In genomic region chr17:17698869-17699351, GRCh38 we compare ENCODE assay signal across 9 cellular contexts. TPM values are rescaled to one million over a fixed set of nuclear protein-coding genes. Genes with fewer than 3 reads are reported as not detected.
DNase-seq lines count a peak whose midpoint lies in the region; ATAC-seq and TF ChIP-seq lines count a peak whose summit lies in the region.
"Had no signal": no experiment of that assay in that cellular context is flagged by ENCODE, and none has a peak within 500 bp of the region (broad histone marks: within the 10 kb centered on the region; RNA-seq: fewer than 3 reads in every experiment).

No MANE protein-coding gene starts in this region.

- H3K9ac ChIP-seq in mammary epithelial cell (ENCODE audit: insufficient read depth, low read length) (no peak overlapping the region), mesenchymal stem cell (ENCODE audit: low read length) (no peak overlapping the region)

- intact Hi-C loops in MCF 10A (cut with micrococcal nuclease) (no loop called here), mammary epithelial cell (cut with micrococcal nuclease) (no loop called here)

- peaks cover 35% of the 10 kb centered on the region for H3K4me1 Mint-ChIP-seq in MCF 10A (ENCODE audit: insufficient read depth, unreplicated experiment)
- peaks cover 30% of the 10 kb centered on the region for H3K4me1 Mint-ChIP-seq in activated T-cell treated with anti-CD3 and anti-CD28 coated beads, Interleukin-2, amount 50 U/mL, for 4 hours (ENCODE audit: low read depth)

- dilution Hi-C loops in mammary epithelial cell (cut with HindIII; ENCODE audit: low sequenced_read_pairs): no loop called here

- H3K79me2 ChIP-seq in mammary epithelial cell (ENCODE audit: insufficient read depth, low read length): peaks cover 93% of the 10 kb centered on the region

- peaks cover 16% of the 10 kb centered on the region for H3K36me3 Mint-ChIP-seq in MCF 10A (ENCODE audit: insufficient read depth, unreplicated experiment)
- H3K36me3 Mint-ChIP-seq in activated T-cell treated with anti-CD3 and anti-CD28 coated beads, Interleukin-2, amount 50 U/mL, for 4 hours (ENCODE audit: insufficient read depth): no peaks in the 10 kb centered on the region
- H3K36me3 Mint-ChIP-seq: natural killer cell treated with Interleukin-12 subunit alpha and Interleukin-12 subunit beta and Interleukin-15 and Interleukin-18, amount 100 ng/mL, for 72 hours had no signal

- DNase-seq in MCF 10A (ENCODE audit: unreplicated experiment): no peak
- no peak for DNase-seq in mammary epithelial cell
- peak; percentile 80 for DNase-seq in mesenchymal stem cell
- no peak for DNase-seq in tibial nerve (ENCODE audit: low spot score in 2 of 2)
- DNase-seq in NOMO-1 treated with DMSO at 0.1 percent for 48 hours (lab: John Stamatoyannopoulos, UW; ENCODE audit: unreplicated experiment): no peak
- DNase-seq in activated T-cell treated with anti-CD3 and anti-CD28 coated beads, Interleukin-2, amount 50 U/mL, for 4 hours: no peak

- H3K79me1 ChIP-seq in mesenchymal stem cell (replicated peaks; ENCODE audit: low read length, poor library complexity, severe bottlenecking): peaks cover 33% of the 10 kb centered on the region

- no peak for ATAC-seq in GM19035 (IDR thresholded peaks at IDR 0.05; ENCODE audit: unreplicated experiment)
- ATAC-seq in activated T-cell treated with anti-CD3 and anti-CD28 coated beads, Interleukin-2, amount 50 U/mL, for 4 hours: no peak
- ATAC-seq: natural killer cell treated with Interleukin-12 subunit alpha and Interleukin-12 subunit beta and Interleukin-15 and Interleukin-18, amount 100 ng/mL, for 72 hours had no signal

- H3K36me3 ChIP-seq in mammary epithelial cell (ENCODE audit: insufficient read depth, low read length) (no peaks in the 10 kb centered on the region), mesenchymal stem cell (ENCODE audit: control insufficient read depth in 1 of 2, insufficient read depth in 2 of 2, low read depth in 1 of 2, low read length in 2 of 2) (peaks cover 0 to 6% of the 10 kb centered on the region in 2 experiments), tibial nerve (no peaks in the 10 kb centered on the region)

- peak overlapping the region; percentile 39 for H2BK5ac ChIP-seq in mesenchymal stem cell (ENCODE audit: low read depth, low read length, poor library complexity, severe bottlenecking)

- no peaks in the 10 kb centered on the region for H4K20me1 ChIP-seq in mammary epithelial cell (ENCODE audit: insufficient read depth, low read length)

- 60% methylated on average over 6 of the region's 8 CpGs for WGBS in mammary epithelial cell (ENCODE audit: low coverage, missing lambda C conversion rate)
- 24% methylated on average over 8 of the region's 8 CpGs for WGBS in mesenchymal stem cell
- WGBS in tibial nerve, 2 donors: 45% methylated on average over 8 of the region's 8 CpGs

- peak overlapping the region; percentile 61 to 85 for H2BK12ac ChIP-seq in mesenchymal stem cell (ENCODE audit: low read length in 2 of 2)

- H3K18ac ChIP-seq in mesenchymal stem cell (ENCODE audit: low read depth in 1 of 2, low read length in 2 of 2): peak overlapping the region; percentile 69 to 81

- H3K14ac ChIP-seq in mesenchymal stem cell (ENCODE audit: low read length in 2 of 2): peak overlapping the region in 1 of 2 experiments; percentile 20

- H3K9me3 ChIP-seq in mammary epithelial cell (replicated peaks; ENCODE audit: insufficient read depth, low read length) (no peaks in the 10 kb centered on the region), mesenchymal stem cell (ENCODE audit: control insufficient read depth, low read length) (no peaks in the 10 kb centered on the region), tibial nerve (no peaks in the 10 kb centered on the region)

- CTCF ChIA-PET in MCF 10A (lab: Yijun Ruan, JAX): interaction anchor here (1.2 kb wide), 1 partner anchor 31 kb away, joined by 3 read pairs; no protein-coding TSS in a partner anchor
- CTCF ChIA-PET in mammary epithelial cell (lab: Charles Lee; ENCODE audit: low non-redundant PET): no interaction called here

- H2AFZ ChIP-seq in mammary epithelial cell (ENCODE audit: low read depth, low read length) (no peak overlapping the region), mesenchymal stem cell (ENCODE audit: low read depth, low read length) (no peak overlapping the region)

- TF ChIP-seq CTCF in MCF 10A (IDR thresholded peaks at IDR 0.05; ENCODE audit: unreplicated experiment) (no peak), mammary epithelial cell (conservative IDR thresholded peaks at IDR 0.05 in 1 of 2, IDR thresholded peaks at IDR 0.05 in 1 of 2; ENCODE audit: extremely low read depth in 1 of 2, insufficient read depth in 1 of 2, low read depth in 1 of 2, low read length in 2 of 2) (no peak), tibial nerve (IDR thresholded peaks at IDR 0.05) (no peak)

- peak overlapping the region; percentile 94 for H4K91ac ChIP-seq in mesenchymal stem cell (ENCODE audit: low read length)

- peak overlapping the region; percentile 90 for H2AK5ac ChIP-seq in mesenchymal stem cell (ENCODE audit: low read length, severe bottlenecking)

- peak overlapping the region; percentile 79 to 92 for H3K4ac ChIP-seq in mesenchymal stem cell (ENCODE audit: low read depth in 1 of 2, low read length in 2 of 2)

- peak overlapping the region; percentile 78 for H3K27ac Mint-ChIP-seq in MCF 10A (ENCODE audit: low read depth, unreplicated experiment)

- H3K4me3 ChIP-seq in mammary epithelial cell (replicated peaks in 1 of 3; ENCODE audit: insufficient read depth in 1 of 3, low read depth in 2 of 3, low read length in 3 of 3): no peak overlapping the region
- H3K4me3 ChIP-seq in mesenchymal stem cell (ENCODE audit: insufficient read depth in 1 of 2, low read depth in 1 of 2, low read length in 2 of 2): no peak overlapping the region
- H3K4me3 ChIP-seq in tibial nerve: no peak overlapping the region

- peak overlapping the region; percentile 60 for H4K8ac ChIP-seq in mesenchymal stem cell (ENCODE audit: low read length)

- peak overlapping the region in 1 of 2 experiments; percentile 23 for H3K23ac ChIP-seq in mesenchymal stem cell (ENCODE audit: low read length in 2 of 2)

- H3K4me1 ChIP-seq in mammary epithelial cell (ENCODE audit: insufficient read depth, low read length): peaks cover 49% of the 10 kb centered on the region
- peaks cover 73% of the 10 kb centered on the region for H3K4me1 ChIP-seq in mesenchymal stem cell (ENCODE audit: control insufficient read depth, insufficient read depth, low read depth, low read length)
- peaks cover 0 to 95% (median 64%) of the 10 kb centered on the region in 4 donors for H3K4me1 ChIP-seq in tibial nerve

- H3K9me3 Mint-ChIP-seq in MCF 10A (ENCODE audit: unreplicated experiment): no peaks in the 10 kb centered on the region
- no peaks in the 10 kb centered on the region for H3K9me3 Mint-ChIP-seq in activated T-cell treated with anti-CD3 and anti-CD28 coated beads, Interleukin-2, amount 50 U/mL, for 4 hours
- H3K9me3 Mint-ChIP-seq: natural killer cell treated with Interleukin-12 subunit alpha and Interleukin-12 subunit beta and Interleukin-15 and Interleukin-18, amount 100 ng/mL, for 72 hours had no signal

- POLR2A ChIA-PET in MCF 10A (lab: Yijun Ruan, JAX): interaction anchor here (0.7 kb wide), 1 partner anchor 15 kb away, joined by 3 read pairs; no protein-coding TSS in a partner anchor

- H3K4me2 ChIP-seq in mammary epithelial cell (ENCODE audit: insufficient read depth, low read depth, low read length) (no peak overlapping the region), mesenchymal stem cell (ENCODE audit: low read length, poor library complexity, severe bottlenecking) (peak overlapping the region; percentile 35)

- in situ Hi-C loops in mammary epithelial cell (cut with MboI; ENCODE audit: low sequenced_read_pairs in 2 of 2): loop anchor here in 1 of 2 donors (25.0 kb wide), 2 partner anchors 113 to 338 kb away; partner anchors contain the start of genes ATPAF2 and GID4

- no peak overlapping the region for H2BK120ac ChIP-seq in mesenchymal stem cell (ENCODE audit: low read depth, low read length)

- TF ChIP-seq POLR2A in tibial nerve (IDR thresholded peaks at IDR 0.05): peak in 1 of 2 donors; percentile 30

- H3K4me3 Mint-ChIP-seq in MCF 10A (ENCODE audit: unreplicated experiment): no peak overlapping the region
- H3K4me3 Mint-ChIP-seq in activated T-cell treated with anti-CD3 and anti-CD28 coated beads, Interleukin-2, amount 50 U/mL, for 4 hours: no peak overlapping the region
- H3K4me3 Mint-ChIP-seq: natural killer cell treated with Interleukin-12 subunit alpha and Interleukin-12 subunit beta and Interleukin-15 and Interleukin-18, amount 100 ng/mL, for 72 hours had no signal

- H3K27ac ChIP-seq in mammary epithelial cell (ENCODE audit: insufficient read depth, low read depth, low read length): no peak overlapping the region
- peak overlapping the region; percentile 22 for H3K27ac ChIP-seq in angular gyrus (ENCODE audit: low read depth, low read length)
- H3K27ac ChIP-seq in mesenchymal stem cell (ENCODE audit: low read length, poor library complexity, severe bottlenecking): peak overlapping the region; percentile 76
- peak overlapping the region in 3 of 4 donors; percentile 63 to 98 (median 95) for H3K27ac ChIP-seq in tibial nerve

- BruUV-seq in MCF 10A (replicated peaks; lab: Mats Ljungman, UMichigan) (no TSS peak), mammary epithelial cell (replicated peaks; lab: Mats Ljungman, UMichigan) (no TSS peak)

- H3K27me3 ChIP-seq in mammary epithelial cell (ENCODE audit: insufficient read depth, low read length) (no peaks in the 10 kb centered on the region), mesenchymal stem cell (ENCODE audit: control insufficient read depth in 1 of 2, insufficient read depth in 1 of 2, low read length in 2 of 2) (no peaks in the 10 kb centered on the region), tibial nerve (no peaks in the 10 kb centered on the region)

- no peak for TF ChIP-seq EP300 in tibial nerve (IDR thresholded peaks at IDR 0.05)

- peak overlapping the region; percentile 20 for H2BK15ac ChIP-seq in mesenchymal stem cell (ENCODE audit: low read depth, poor library complexity, severe bottlenecking)

- no peaks in the 10 kb centered on the region for H3K27me3 Mint-ChIP-seq in MCF 10A (ENCODE audit: insufficient read depth, unreplicated experiment)
- H3K27me3 Mint-ChIP-seq in activated T-cell treated with anti-CD3 and anti-CD28 coated beads, Interleukin-2, amount 50 U/mL, for 4 hours (ENCODE audit: low read depth): no peaks in the 10 kb centered on the region
- H3K27me3 Mint-ChIP-seq: natural killer cell treated with Interleukin-12 subunit alpha and Interleukin-12 subunit beta and Interleukin-15 and Interleukin-18, amount 100 ng/mL, for 72 hours had no signal

RNA-seq across cellular contexts. Expression of gene RAI1, which starts 17.7 kb away (rescaled TPM):
- total RNA-seq in MCF 10A (2022) (30.4 and 34.6 TPM in 2 replicates), mammary epithelial cell (10 to 100 TPM; 23.8 to 41.9 TPM), tibial nerve (10 to 100 TPM; 32.9 to 52.7 (median 45.9) TPM)
- polyA plus RNA-seq in mammary epithelial cell: 4.9 TPM
- 8.5 TPM for polyA minus RNA-seq in mammary epithelial cell
- 24.1 TPM for polyA plus RNA-seq in mesenchymal stem cell (2013, experiment 1 of 2)
- polyA plus RNA-seq in mesenchymal stem cell (2013, experiment 2 of 2): 22.8 TPM
- 10 to 100 TPM; 19.9 to 22.4 (median 20.1) TPM for total RNA-seq in activated T-cell treated with anti-CD3 and anti-CD28 coated beads, Interleukin-2, amount 50 U/mL, for 4 hours
